9 cellular contexts compared by ENCODE assay signal in genomic region chr2:30233142-30233961, GRCh38. TPM values are rescaled to one million over a fixed set of nuclear protein-coding genes. Genes with fewer than 3 reads are reported as not detected.
DNase-seq lines count a peak whose midpoint lies in the region; ATAC-seq, FAIRE-seq and TF ChIP-seq lines count a peak whose summit lies in the region.
"Had no signal": no experiment of that assay in that cellular context is flagged by ENCODE, and none has a peak within 500 bp of the region (broad histone marks: within the 10 kb centered on the region; RNA-seq: fewer than 3 reads in every experiment).

No MANE protein-coding gene starts in this region.

- intact Hi-C loops in kidney (cut with DNase I) (no loop called here), stomach (cut with DNase I; ENCODE audit: low total_unique reads) (no loop called here)

- H3K27me3 ChIP-seq in SK-N-SH (ENCODE audit: insufficient read depth), result no peaks in the 10 kb centered on the region
- peaks cover 0 to 27% (median 0%) of the 10 kb centered on the region in 3 donors for H3K27me3 ChIP-seq in stomach

- peak overlapping the region; percentile 86 for H3K9ac ChIP-seq in SK-N-SH
- H3K9ac ChIP-seq in kidney (ENCODE audit: low read length in 2 of 2), result peak overlapping the region; percentile 68 to 79

- TF ChIP-seq CTCF in SK-N-SH (IDR thresholded peaks at IDR 0.05), result 0 out of 2 replicates have a peak, but pooled peaks have one; percentile 12
- no peak for TF ChIP-seq CTCF in kidney (IDR thresholded peaks at IDR 0.05; ENCODE audit: borderline replicate concordance, extremely low read depth, insufficient read depth)
- TF ChIP-seq CTCF in stomach (IDR thresholded peaks at IDR 0.05), result no peak
- no peak for TF ChIP-seq CTCF in GM10248 (IDR thresholded peaks at IDR 0.05; ENCODE audit: control extremely low read depth, extremely low read depth, low read depth, missing control alignments)

- CTCF ChIA-PET in SK-N-SH (lab: Yijun Ruan, JAX), result interaction anchor here (0.5 to 18.6 kb wide), 9 partner anchors 10 to 477 kb away, joined by 3 to 262 read pairs (median 3); no protein-coding TSS in a partner anchor
- CTCF ChIA-PET in GM10248 (lab: Yijun Ruan, JAX), result interaction anchor here (0.7 to 2.0 kb wide), 7 partner anchors 10 to 478 kb away, joined by 3 to 8 read pairs (median 3); no protein-coding TSS in a partner anchor

- no peak for FAIRE-seq in kidney (lab: Jason Lieb, UNC)

- peaks cover 4 to 22% of the 10 kb centered on the region in 2 experiments; a peak in 2 of 4 replicates for H3K4me1 ChIP-seq in SK-N-SH (ENCODE audit: control insufficient read depth in 1 of 2, insufficient read depth in 2 of 2, low read depth in 1 of 2, low read length in 1 of 2)
- H3K4me1 ChIP-seq in kidney (ENCODE audit: control insufficient read depth in 1 of 2, insufficient read depth in 1 of 2, low read depth in 1 of 2, low read length in 2 of 2), result peaks cover 0 to 22% of the 10 kb centered on the region in 2 donors
- H3K4me1 ChIP-seq in stomach, result peaks cover 25 to 69% (median 48%) of the 10 kb centered on the region in 4 donors

- H3K4me3 ChIP-seq in SK-N-SH (ENCODE audit: low read depth in 2 of 2, low read length in 1 of 2) (peak overlapping the region; percentile 73 to 92; a peak in 3 of 4 replicates), kidney (ENCODE audit: low read length in 2 of 2) (peak overlapping the region; percentile 78 to 80), stomach (peak overlapping the region; percentile 70 to 75 (median 74))

- H3K9me2 ChIP-seq in SK-N-SH, result no peaks in the 10 kb centered on the region

- H3K36me3 ChIP-seq in SK-N-SH (replicated peaks in 1 of 2; ENCODE audit: control insufficient read depth in 1 of 2, insufficient read depth in 2 of 2, low read length in 1 of 2) (peaks cover 4 to 7% of the 10 kb centered on the region in 2 experiments), kidney (ENCODE audit: control insufficient read depth in 1 of 2, insufficient read depth in 2 of 2, low read length in 2 of 2) (peaks cover 0 to 6% of the 10 kb centered on the region in 2 donors), stomach (peaks cover 0 to 17% (median 8%) of the 10 kb centered on the region in 4 donors)

- H2AFZ ChIP-seq in SK-N-SH (ENCODE audit: low read depth), result 0 out of 2 replicates have a peak overlapping the region, but pooled peaks have one; percentile 90

- no peak for TF ChIP-seq POLR2A in stomach (IDR thresholded peaks at IDR 0.05)

- POLR2A ChIA-PET in SK-N-SH (lab: Yijun Ruan, JAX) (interaction anchor here (1.1 kb wide), 1 partner anchor 188 kb away, joined by 3 read pairs; no protein-coding TSS in a partner anchor), GM10248 (lab: Yijun Ruan, JAX) (no interaction called here)

- H4K20me1 ChIP-seq in SK-N-SH (ENCODE audit: insufficient read depth), result peaks cover 19% of the 10 kb centered on the region

- H3K4me2 ChIP-seq in SK-N-SH, result peak overlapping the region; percentile 96

- no peak for TF ChIP-seq EP300 in SK-N-SH (IDR thresholded peaks at IDR 0.05; ENCODE audit: borderline replicate concordance in 1 of 2, low read depth in 1 of 2, low read length in 1 of 2)
- no peak for TF ChIP-seq EP300 in stomach (IDR thresholded peaks at IDR 0.05)

- H3K79me2 ChIP-seq in SK-N-SH (ENCODE audit: insufficient read depth), result peaks cover 62% of the 10 kb centered on the region

- H3K27ac ChIP-seq in SK-N-SH (ENCODE audit: low read depth in 2 of 2, low read length in 1 of 2) (peak overlapping the region in 1 of 2 experiments; percentile 49; a peak in 2 of 4 replicates), kidney (ENCODE audit: low read depth in 2 of 2, low read length in 2 of 2) (peak overlapping the region; percentile 33 to 85), stomach (peak overlapping the region in 4 of 5 donors; percentile 86 to 93 (median 88))

- H3F3A ChIP-seq in SK-N-SH (replicated peaks; ENCODE audit: insufficient read depth), result peaks cover 5% of the 10 kb centered on the region

- 71% methylated on average over 5 of the region's 5 CpGs for WGBS in SK-N-SH (ENCODE audit: low lambda C conversion rate)
- 36 to 51% (median 47%) methylated on average over 5 of the region's 5 CpGs for WGBS in stomach, 5 donors

- ATAC-seq in SK-N-SH treated with all-trans-retinoic acid at 6 μM for 48 hours, result no peak

- H3K9me3 ChIP-seq in SK-N-SH, result no peaks in the 10 kb centered on the region
- H3K9me3 ChIP-seq in kidney (ENCODE audit: control insufficient read depth in 1 of 2, low read length in 2 of 2), result no peaks in the 10 kb centered on the region
- H3K9me3 ChIP-seq in stomach, result no peaks in the 10 kb centered on the region

- TF ChIP-seq RAD21 in SK-N-SH (IDR thresholded peaks at IDR 0.05; ENCODE audit: low read length), result no peak

- DNase-seq in SK-N-SH (no peak), kidney (no peak), stomach (peak; percentile 13), NCI-H1436 (lab: John Stamatoyannopoulos, UW) (no peak), GM10248 (ENCODE audit: extremely low spot score) (no peak), LoVo (ENCODE audit: low spot score) (no peak)
- DNase-seq in activated CD8-positive, alpha-beta memory T cell treated with anti-CD3 and anti-CD28 coated beads, Interleukin-2, amount 50 U/mL, for 48 hours, result peak; percentile 41
- DNase-seq: AML-193 had no signal

TF ChIP-seq in SK-N-SH, 30 proteins besides CTCF, POLR2A, EP300 and RAD21:
- TF ChIP-seq NFIC (IDR thresholded peaks at IDR 0.05; ENCODE audit: borderline replicate concordance) (no peak), FOSL2 (IDR thresholded peaks at IDR 0.05; ENCODE audit: borderline replicate concordance, low read depth) (no peak), YY1 (IDR thresholded peaks at IDR 0.05; ENCODE audit: low read depth) (no peak), SIN3A (IDR thresholded peaks at IDR 0.05; ENCODE audit: borderline replicate concordance, low read depth, low read length) (no peak), EZH2phosphoT487 (IDR thresholded peaks at IDR 0.05; ENCODE audit: borderline replicate concordance, low read depth) (no peak), GATA2 (CRISPR knock-in tag; IDR thresholded peaks at IDR 0.05) (no peak)

TF ChIP-seq in SK-N-SH treated with all-trans-retinoic acid at 6 μM for 48 hours, 23 proteins besides CTCF, POLR2A, EP300 and RAD21:
- no peak for TF ChIP-seq ZNF70 (CRISPR knock-in tag; IDR thresholded peaks at IDR 0.05)
- TF ChIP-seq ZC3H10 (CRISPR knock-in tag; IDR thresholded peaks at IDR 0.05), result no peak
- TF ChIP-seq ESRRG (CRISPR knock-in tag; IDR thresholded peaks at IDR 0.05), result no peak
- TF ChIP-seq TOX (CRISPR knock-in tag; IDR thresholded peaks at IDR 0.05; ENCODE audit: borderline replicate concordance), result no peak
- TF ChIP-seq TCF4 (CRISPR knock-in tag; IDR thresholded peaks at IDR 0.05; ENCODE audit: borderline replicate concordance), result no peak
- TF ChIP-seq TSHZ2 (CRISPR knock-in tag; IDR thresholded peaks at IDR 0.05), result no peak
- TF ChIP-seq PPARA (CRISPR knock-in tag; IDR thresholded peaks at IDR 0.05; ENCODE audit: borderline replicate concordance), result no peak
- no peak for TF ChIP-seq SNAI2 (CRISPR knock-in tag; IDR thresholded peaks at IDR 0.05)
- TF ChIP-seq ZNF8 (CRISPR knock-in tag; IDR thresholded peaks at IDR 0.05), result no peak
- no peak for TF ChIP-seq POU6F1 (CRISPR knock-in tag; IDR thresholded peaks at IDR 0.05; ENCODE audit: borderline replicate concordance, low read depth)

RNA-seq across cellular contexts. Expression of gene LBH, which starts 2.0 kb away (rescaled TPM):
- polyA plus RNA-seq in SK-N-SH (2012; rRNA removed) (22.8 and 26.4 TPM in 2 replicates), kidney (ENCODE audit: insufficient read depth, low read depth, low replicate concordance) (27.2 TPM), stomach (10 to 100 TPM in 2 of 3 donors, 1 to 10 TPM in 1; 6.6 to 18.5 (median 15.4) TPM)
- 17.2 and 21.7 TPM in 2 replicates for polyA plus RNA-seq in SK-N-SH (2012; cell fraction: cytosol; rRNA removed)
- 16.5 and 17.5 TPM in 2 replicates for polyA plus RNA-seq in SK-N-SH (2012; cell fraction: nucleus; rRNA removed)
- total RNA-seq in kidney (81.9 TPM), stomach (10 to 100 TPM in 4 of 5 donors, 1 to 10 TPM in 1; 7.1 to 39.8 (median 18.5) TPM)

Comparison
In these comparisons a context has a peak if more than half of its experiments do, and no peak if none do; other contexts are left out.
1. DNase-seq: peak in activated CD8-positive, alpha-beta memory T cell treated with anti-CD3 and anti-CD28 coated beads, Interleukin-2, amount 50 U/mL, for 48 hours (single experiment) and stomach (single experiment); none in SK-N-SH (single experiment), kidney (single experiment), NCI-H1436 (single experiment), GM10248 (single experiment) and LoVo (single experiment).
2. Peak in every context shown above with its lines, with median percentiles within 50 percentile points of each other: H3K4me3 ChIP-seq.